ENCODE assay signal across 19 cellular contexts in genomic region chr15:72838311-72838731, GRCh38. TPM values are rescaled to one million over a fixed set of nuclear protein-coding genes. Genes with fewer than 3 reads are reported as not detected.
DNase-seq lines count a peak whose midpoint lies in the region; ATAC-seq, FAIRE-seq and TF ChIP-seq lines count a peak whose summit lies in the region.
"Had no signal": no experiment of that assay in that cellular context is flagged by ENCODE, and none has a peak within 500 bp of the region (broad histone marks: within the 10 kb centered on the region; RNA-seq: fewer than 3 reads in every experiment).

No MANE protein-coding gene starts in this region.

- H3K36me3 ChIP-seq in GM23338 (ENCODE audit: insufficient read depth), result no peaks in the 10 kb centered on the region
- H3K36me3 ChIP-seq in breast epithelium, result no peaks in the 10 kb centered on the region
- no peaks in the 10 kb centered on the region for H3K36me3 ChIP-seq in osteoblast (ENCODE audit: insufficient read depth, low read length)
- H3K36me3 ChIP-seq in lower lobe of right lung, result no peaks in the 10 kb centered on the region
- H3K36me3 ChIP-seq: BE2C, sigmoid colon, vagina had no signal

- DNase-seq in GM23338 (ENCODE audit: low spot score) (no peak), NOMO-1 treated with DMSO at 0.1 percent for 48 hours (lab: John Stamatoyannopoulos, UW; ENCODE audit: unreplicated experiment) (peak; percentile 92), breast epithelium (ENCODE audit: low spot score in 2 of 2) (peak in 1 of 2 donors; percentile 51), osteoblast (ENCODE audit: insufficient read length, low spot score, missing footprints) (no peak), lower lobe of right lung (no peak), H54 (ENCODE audit: insufficient read length, low spot score) (no peak), GDM1 (lab: John Stamatoyannopoulos, UW) (no peak)
- DNase-seq: activated CD8-positive, alpha-beta memory T cell treated with anti-CD3 and anti-CD28 coated beads, Interleukin-2, amount 50 U/mL, for 48 hours; activated naive CD4-positive, alpha-beta T cell treated with anti-CD3 and anti-CD28 coated beads, Interleukin-2, amount 50 U/mL, for 16 hours; BE2C; effector CD4-positive, alpha-beta T cell; foreskin melanocyte; mesenchymal stem cell; NCI-H1092; PC-3; sigmoid colon had no signal

- no peaks in the 10 kb centered on the region for H3K36me3 Mint-ChIP-seq in GM23338 (ENCODE audit: low read depth)

- no peaks in the 10 kb centered on the region for H3K27me3 ChIP-seq in GM23338 (ENCODE audit: insufficient read depth)
- H3K27me3 ChIP-seq in breast epithelium, result no peaks in the 10 kb centered on the region
- H3K27me3 ChIP-seq in osteoblast (ENCODE audit: insufficient read depth, low read length), result peaks cover 17% of the 10 kb centered on the region
- no peaks in the 10 kb centered on the region for H3K27me3 ChIP-seq in lower lobe of right lung (ENCODE audit: low read depth)
- H3K27me3 ChIP-seq: sigmoid colon, vagina had no signal

- no peaks in the 10 kb centered on the region for H3F3A ChIP-seq in GM23338 (replicated peaks; ENCODE audit: low read depth)

- no peak overlapping the region for H3K4me2 ChIP-seq in GM23338
- H3K4me2 ChIP-seq in osteoblast (ENCODE audit: insufficient read depth, low read length), result peak overlapping the region; percentile 54

- H3K9me3 Mint-ChIP-seq in GM23338, result no peaks in the 10 kb centered on the region

- H3K9me3 ChIP-seq in breast epithelium (no peaks in the 10 kb centered on the region), osteoblast (ENCODE audit: low read depth, low read length) (no peaks in the 10 kb centered on the region), lower lobe of right lung (no peaks in the 10 kb centered on the region)
- H3K9me3 ChIP-seq: BE2C, sigmoid colon, vagina had no signal

- no peaks in the 10 kb centered on the region for H3K79me2 ChIP-seq in GM23338 (replicated peaks; ENCODE audit: insufficient read depth)
- no peaks in the 10 kb centered on the region for H3K79me2 ChIP-seq in osteoblast (ENCODE audit: insufficient read depth, low read length)

- H2AFZ ChIP-seq in GM23338, result 0 out of 2 replicates have a peak overlapping the region, but pooled peaks have one; percentile 38
- no peak overlapping the region for H2AFZ ChIP-seq in osteoblast (ENCODE audit: low read length)

- H3K4me1 ChIP-seq in GM23338 (ENCODE audit: insufficient read depth) (no peaks in the 10 kb centered on the region), breast epithelium (no peaks in the 10 kb centered on the region), osteoblast (ENCODE audit: insufficient read depth, low read length) (no peaks in the 10 kb centered on the region), lower lobe of right lung (peaks cover 3% of the 10 kb centered on the region)
- H3K4me1 ChIP-seq: BE2C, sigmoid colon had no signal

- H3K27me3 Mint-ChIP-seq in GM23338 (ENCODE audit: insufficient read depth, low read depth, poor library complexity), result peaks cover 2% of the 10 kb centered on the region

- H3K4me3 Mint-ChIP-seq in GM23338, result no peak overlapping the region

- H3K4me1 Mint-ChIP-seq in GM23338, result peaks cover 16% of the 10 kb centered on the region; the same call in 2 of the 3 replicates

- no peaks in the 10 kb centered on the region for H4K20me1 ChIP-seq in GM23338 (replicated peaks; ENCODE audit: insufficient read depth)
- H4K20me1 ChIP-seq in osteoblast (ENCODE audit: insufficient read depth, low read length), result no peaks in the 10 kb centered on the region

- H3K27ac Mint-ChIP-seq in GM23338, result no peak overlapping the region

- no peak for FAIRE-seq in H54 (lab: Jason Lieb, UNC)

- intact Hi-C loops in breast epithelium (cut with DNase I; ENCODE audit: low total_unique reads), result no loop called here
- intact Hi-C loops in lower lobe of right lung (cut with DNase I), result no loop called here

- H3K9me2 ChIP-seq in GM23338 (ENCODE audit: insufficient read depth), result no peaks in the 10 kb centered on the region

- H3K27ac ChIP-seq in GM23338 (ENCODE audit: low read depth) (no peak overlapping the region), breast epithelium (peak overlapping the region; percentile 14 to 52), osteoblast (ENCODE audit: low read depth, low read length) (no peak overlapping the region), lower lobe of right lung (no peak overlapping the region)
- H3K27ac ChIP-seq: sigmoid colon, vagina had no signal

- TF ChIP-seq POLR2A in breast epithelium (IDR thresholded peaks at IDR 0.05) (no peak), H54 (IDR thresholded peaks at IDR 0.05; ENCODE audit: low read depth, low read length) (no peak)

- TF ChIP-seq CTCF in GM23338 (conservative IDR thresholded peaks at IDR 0.05; ENCODE audit: low read depth in 2 of 2) (no peak), breast epithelium (IDR thresholded peaks at IDR 0.05) (no peak), osteoblast (IDR thresholded peaks at IDR 0.05; ENCODE audit: extremely low read depth, low read depth, low read length) (no peak), lower lobe of right lung (IDR thresholded peaks at IDR 0.05) (no peak)

- H3K4me3 ChIP-seq in GM23338, result no peak overlapping the region
- no peak overlapping the region for H3K4me3 ChIP-seq in breast epithelium
- no peak overlapping the region for H3K4me3 ChIP-seq in osteoblast (ENCODE audit: insufficient read depth, low read length)
- no peak overlapping the region for H3K4me3 ChIP-seq in lower lobe of right lung
- H3K4me3 ChIP-seq: sigmoid colon, vagina had no signal

- no peak for ATAC-seq in GM23338
- no peak for ATAC-seq in lower lobe of right lung
- ATAC-seq in HG02610 (IDR thresholded peaks at IDR 0.05; ENCODE audit: unreplicated experiment), result no peak
- ATAC-seq: activated CD4-positive, CD25-positive, alpha-beta regulatory T cell treated with anti-CD3 and anti-CD28 coated beads, Interleukin-2, amount 50 U/mL, for 24 hours; PC-3 had no signal

TF ChIP-seq in GM23338, 12 proteins besides CTCF, POLR2A, EP300 and RAD21 (continues in another document):
- TF ChIP-seq CREB1 (CRISPR knock-in tag; IDR thresholded peaks at IDR 0.05; ENCODE audit: low read depth) (no peak), ZNF331 (CRISPR knock-in tag; IDR thresholded peaks at IDR 0.05; ENCODE audit: low read depth) (no peak), STAT1 (IDR thresholded peaks at IDR 0.05; ENCODE audit: unreplicated experiment) (no peak), NANOG (IDR thresholded peaks at IDR 0.05; ENCODE audit: borderline replicate concordance) (no peak), EZH2phosphoT487 (IDR thresholded peaks at IDR 0.05; ENCODE audit: unreplicated experiment) (no peak), ZNF114 (CRISPR knock-in tag; IDR thresholded peaks at IDR 0.05) (no peak)
- TF ChIP-seq, protein P1, sequence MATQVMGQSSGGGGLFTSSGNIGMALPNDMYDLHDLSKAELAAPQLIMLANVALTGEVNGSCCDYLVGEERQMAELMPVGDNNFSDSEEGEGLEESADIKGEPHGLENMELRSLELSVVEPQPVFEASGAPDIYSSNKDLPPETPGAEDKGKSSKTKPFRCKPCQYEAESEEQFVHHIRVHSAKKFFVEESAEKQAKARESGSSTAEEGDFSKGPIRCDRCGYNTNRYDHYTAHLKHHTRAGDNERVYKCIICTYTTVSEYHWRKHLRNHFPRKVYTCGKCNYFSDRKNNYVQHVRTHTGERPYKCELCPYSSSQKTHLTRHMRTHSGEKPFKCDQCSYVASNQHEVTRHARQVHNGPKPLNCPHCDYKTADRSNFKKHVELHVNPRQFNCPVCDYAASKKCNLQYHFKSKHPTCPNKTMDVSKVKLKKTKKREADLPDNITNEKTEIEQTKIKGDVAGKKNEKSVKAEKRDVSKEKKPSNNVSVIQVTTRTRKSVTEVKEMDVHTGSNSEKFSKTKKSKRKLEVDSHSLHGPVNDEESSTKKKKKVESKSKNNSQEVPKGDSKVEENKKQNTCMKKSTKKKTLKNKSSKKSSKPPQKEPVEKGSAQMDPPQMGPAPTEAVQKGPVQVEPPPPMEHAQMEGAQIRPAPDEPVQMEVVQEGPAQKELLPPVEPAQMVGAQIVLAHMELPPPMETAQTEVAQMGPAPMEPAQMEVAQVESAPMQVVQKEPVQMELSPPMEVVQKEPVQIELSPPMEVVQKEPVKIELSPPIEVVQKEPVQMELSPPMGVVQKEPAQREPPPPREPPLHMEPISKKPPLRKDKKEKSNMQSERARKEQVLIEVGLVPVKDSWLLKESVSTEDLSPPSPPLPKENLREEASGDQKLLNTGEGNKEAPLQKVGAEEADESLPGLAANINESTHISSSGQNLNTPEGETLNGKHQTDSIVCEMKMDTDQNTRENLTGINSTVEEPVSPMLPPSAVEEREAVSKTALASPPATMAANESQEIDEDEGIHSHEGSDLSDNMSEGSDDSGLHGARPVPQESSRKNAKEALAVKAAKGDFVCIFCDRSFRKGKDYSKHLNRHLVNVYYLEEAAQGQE (IDR thresholded peaks at IDR 0.05; ENCODE audit: unreplicated experiment), result no peak

RNA-seq across cellular contexts. Expression of gene ADPGK, which starts 54.8 kb away (rescaled TPM):
- total RNA-seq in GM23338 (2014; rRNA removed; shearing (Covaris generic)), result 57.0 and 57.3 TPM in 2 replicates
- polyA plus RNA-seq in GM23338 (2016; fragmentation: Nextera tagmentation; extraction: Ambion mirVana), result 21.5 and 25.0 TPM in 2 replicates
- total RNA-seq in breast epithelium, result 10 to 100 TPM; 68.2 to 70.5 (median 69.3) TPM
- 57.9 and 58.3 TPM in 2 replicates for total RNA-seq in osteoblast
- total RNA-seq in lower lobe of right lung, result 87.1 TPM

Comparison
In these comparisons a context has a peak if more than half of its experiments do, and no peak if none do; other contexts are left out.
1. H3K27ac ChIP-seq: peak in breast epithelium (2 of 2); none in GM23338 (single experiment), osteoblast (single experiment) and lower lobe of right lung (single experiment).